2 cellular contexts compared by ENCODE assay signal in genomic region chr15:34886134-34886533, GRCh38.
TF ChIP-seq lines count a peak whose summit lies in the region.

No MANE protein-coding gene starts in this region.

TF ChIP-seq in IMR-90, 13 proteins besides CTCF, POLR2A, EP300 and RAD21:
- TF ChIP-seq FOS (IDR thresholded peaks at IDR 0.05; ENCODE audit: low read depth, low read length) (peak; percentile 80; the same call in 1 of the 2 replicates), MAZ (IDR thresholded peaks at IDR 0.05; ENCODE audit: borderline replicate concordance, low read depth, low read length) (no peak)

TF ChIP-seq in H1, 55 proteins besides CTCF, POLR2A, EP300 and RAD21:
- TF ChIP-seq SP4 (IDR thresholded peaks at IDR 0.05; ENCODE audit: low read length), result no peak
- no peak for TF ChIP-seq ASH2L (IDR thresholded peaks at IDR 0.05; ENCODE audit: low read length)
- TF ChIP-seq POU5F1 (IDR thresholded peaks at IDR 0.05; ENCODE audit: low read depth, low read length), result no peak
- TF ChIP-seq TAF7 (optimal IDR thresholded peaks at IDR 0.05; ENCODE audit: borderline replicate concordance, low read depth, low read length), result no peak
- TF ChIP-seq TAF1 (IDR thresholded peaks at IDR 0.05; ENCODE audit: low read depth, low read length), result no peak
- no peak for TF ChIP-seq SIN3A (conservative IDR thresholded peaks at IDR 0.05 in 1 of 2, IDR thresholded peaks at IDR 0.05 in 1 of 2; ENCODE audit: low read depth in 1 of 2, low read length in 2 of 2)
- no peak for TF ChIP-seq GABPA (IDR thresholded peaks at IDR 0.05; ENCODE audit: borderline replicate concordance, insufficient read depth, low read length)
- TF ChIP-seq, protein P1, sequence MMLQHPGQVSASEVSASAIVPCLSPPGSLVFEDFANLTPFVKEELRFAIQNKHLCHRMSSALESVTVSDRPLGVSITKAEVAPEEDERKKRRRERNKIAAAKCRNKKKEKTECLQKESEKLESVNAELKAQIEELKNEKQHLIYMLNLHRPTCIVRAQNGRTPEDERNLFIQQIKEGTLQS (IDR thresholded peaks at IDR 0.05; ENCODE audit: insufficient read depth, low read depth, low read length), result no peak
- no peak for TF ChIP-seq POLR2AphosphoS5 (IDR thresholded peaks at IDR 0.05; ENCODE audit: low read depth, low read length)
- TF ChIP-seq SIX5 (IDR thresholded peaks at IDR 0.05; ENCODE audit: low read depth, low read length), result no peak
